In genomic region chr14:21103165-21103709, GRCh38 we compare ENCODE assay signal across 8 cellular contexts. TPM values are rescaled to one million over a fixed set of nuclear protein-coding genes. Genes with fewer than 3 reads are reported as not detected.
DNase-seq lines count a peak whose midpoint lies in the region; TF ChIP-seq lines count a peak whose summit lies in the region.

No MANE protein-coding gene starts in this region.

- H3K36me3 ChIP-seq in fibroblast of lung (ENCODE audit: control insufficient read depth, insufficient read depth, low read length) (no peaks in the 10 kb centered on the region), skeletal muscle tissue (ENCODE audit: control insufficient read depth in 3 of 3, insufficient read depth in 3 of 3, low read length in 3 of 3) (no peaks in the 10 kb centered on the region)

- H3K4me2 ChIP-seq in fibroblast of lung (ENCODE audit: extremely low read depth, insufficient read depth, low read length) = peak overlapping the region; percentile 95

- no peaks in the 10 kb centered on the region for H4K20me1 ChIP-seq in fibroblast of lung (ENCODE audit: control insufficient read depth, extremely low read depth, insufficient read depth, low read length)

- H3K27ac ChIP-seq in fibroblast of lung (ENCODE audit: insufficient read depth, low read length) (peak overlapping the region; percentile 98), skeletal muscle tissue (ENCODE audit: low read depth, low read length) (peak overlapping the region; percentile 98)

- H3K4me1 ChIP-seq in fibroblast of lung (ENCODE audit: control insufficient read depth, extremely low read depth, insufficient read depth, low read length) = peaks cover 17% of the 10 kb centered on the region
- H3K4me1 ChIP-seq in skeletal muscle tissue (ENCODE audit: control insufficient read depth in 3 of 3, insufficient read depth in 3 of 3, low read length in 3 of 3) = peaks cover 36 to 53% (median 43%) of the 10 kb centered on the region in 3 donors

- peak overlapping the region; percentile 25 for H2AFZ ChIP-seq in fibroblast of lung (ENCODE audit: low read length)

- DNase-seq in DMS 273 (lab: John Stamatoyannopoulos, UW; ENCODE audit: unreplicated experiment) (peak; percentile 49), DMS 273 treated with DMSO at 0.1 percent for 48 hours (lab: John Stamatoyannopoulos, UW) (no peak), fibroblast of lung (ENCODE audit: low read depth in 2 of 2) (no peak), UCSD-AML1 (lab: John Stamatoyannopoulos, UW; ENCODE audit: unreplicated experiment) (no peak), NCI-H748 (lab: John Stamatoyannopoulos, UW; ENCODE audit: unreplicated experiment) (no peak), inferior parietal cortex (ENCODE audit: extremely low spot score) (no peak)

- H3K9me3 ChIP-seq in fibroblast of lung (ENCODE audit: control insufficient read depth, insufficient read depth, low read depth, low read length) = no peaks in the 10 kb centered on the region
- no peaks in the 10 kb centered on the region for H3K9me3 ChIP-seq in skeletal muscle tissue (ENCODE audit: control insufficient read depth in 3 of 3, low read length in 3 of 3)

- no peaks in the 10 kb centered on the region for H3K27me3 ChIP-seq in fibroblast of lung (ENCODE audit: control insufficient read depth, insufficient read depth, low read length)
- H3K27me3 ChIP-seq in skeletal muscle tissue (ENCODE audit: control insufficient read depth in 3 of 3, insufficient read depth in 3 of 3, low read length in 3 of 3) = no peaks in the 10 kb centered on the region

- no peaks in the 10 kb centered on the region for H3K79me2 ChIP-seq in fibroblast of lung (ENCODE audit: control insufficient read depth, insufficient read depth, low read length)

- peak overlapping the region; percentile 22 to 80 (median 74) for H3K4me3 ChIP-seq in fibroblast of lung (replicated peaks in 1 of 4; ENCODE audit: control extremely low read depth in 1 of 4, insufficient read depth in 1 of 4, low read depth in 3 of 4, low read length in 4 of 4)
- peak overlapping the region; percentile 75 to 98 (median 88) for H3K4me3 ChIP-seq in skeletal muscle tissue (ENCODE audit: low read length in 3 of 3)

- peak in 1 of 2 donors; percentile 68 for TF ChIP-seq CTCF in fibroblast of lung (conservative IDR thresholded peaks at IDR 0.05 in 1 of 2, IDR thresholded peaks at IDR 0.05 in 1 of 2; ENCODE audit: low read depth in 1 of 2, low read length in 2 of 2)

- H3K9ac ChIP-seq in fibroblast of lung (ENCODE audit: insufficient read depth, low read length) (peak overlapping the region; percentile 99), skeletal muscle tissue (ENCODE audit: low read depth in 1 of 3, low read length in 3 of 3) (peak overlapping the region; percentile 90 to 99 (median 90))

TF ChIP-seq in PFSK-1, 5 proteins besides CTCF, POLR2A, EP300 and RAD21:
- TF ChIP-seq POLR2AphosphoS5 (IDR thresholded peaks at IDR 0.05; ENCODE audit: low read depth, low read length) (no peak), SIN3A (IDR thresholded peaks at IDR 0.05; ENCODE audit: borderline replicate concordance, insufficient read depth, low read length) (no peak), TAF1 (IDR thresholded peaks at IDR 0.05; ENCODE audit: borderline replicate concordance, insufficient read depth, low read length) (peak; percentile 16; the same call in 1 of the 2 replicates), REST (IDR thresholded peaks at IDR 0.05; ENCODE audit: insufficient read depth in 1 of 2, low read depth in 2 of 2, low read length in 2 of 2) (no peak), FOXP2 (optimal IDR thresholded peaks at IDR 0.05; ENCODE audit: borderline replicate concordance, extremely low read depth, extremely low read length, insufficient read depth) (no peak)
TF ChIP-seq in PFSK-1: peak in this region for 1.

RNA-seq across cellular contexts. Expression of gene TMEM253, which starts 2.4 kb away (rescaled TPM):
- polyA plus RNA-seq in PFSK-1 (2012; ENCODE audit: insufficient read length, low read depth) = 0.84 TPM
- total RNA-seq in fibroblast of lung = not detected in 2 replicates
- polyA plus RNA-seq in fibroblast of lung = 0.05 and 0.11 TPM in 2 replicates
- polyA plus RNA-seq in fibroblast of lung (2012) = 0.07 TPM in 1 of 2 replicates, not detected in the other
- not detected in 2 replicates for polyA minus RNA-seq in fibroblast of lung (ENCODE audit: low replicate concordance)
- not detected for total RNA-seq in skeletal muscle tissue

RNA-seq across cellular contexts. Expression of gene ZNF219, which starts 4.8 kb away (rescaled TPM):
- 59.8 TPM for polyA plus RNA-seq in PFSK-1 (2012; ENCODE audit: insufficient read length, low read depth)
- total RNA-seq in fibroblast of lung = 3.9 and 4.6 TPM in 2 replicates
- 2.2 and 2.4 TPM in 2 replicates for polyA plus RNA-seq in fibroblast of lung
- polyA plus RNA-seq in fibroblast of lung (2012) = 3.4 and 5.2 TPM in 2 replicates
- polyA minus RNA-seq in fibroblast of lung (ENCODE audit: low replicate concordance) = 1.1 and 2.3 TPM in 2 replicates
- total RNA-seq in skeletal muscle tissue = 5.2 TPM

RNA-seq across cellular contexts. Expression of gene ARHGEF40, which starts 33.1 kb away (rescaled TPM):
- polyA plus RNA-seq in PFSK-1 (2012; ENCODE audit: insufficient read length, low read depth) = 32.9 TPM
- total RNA-seq in fibroblast of lung = 23.6 and 24.7 TPM in 2 replicates
- polyA plus RNA-seq in fibroblast of lung = 18.2 and 34.6 TPM in 2 replicates
- 16.0 and 24.4 TPM in 2 replicates for polyA plus RNA-seq in fibroblast of lung (2012)
- polyA minus RNA-seq in fibroblast of lung (ENCODE audit: low replicate concordance) = 93.2 and 115 TPM in 2 replicates
- total RNA-seq in skeletal muscle tissue = 32.4 TPM

RNA-seq across cellular contexts. Expression of gene RNASE8, which starts 45.6 kb away (rescaled TPM):
- not detected for polyA plus RNA-seq in PFSK-1 (2012; ENCODE audit: insufficient read length, low read depth)
- total RNA-seq in fibroblast of lung (not detected in 2 replicates), skeletal muscle tissue (not detected)
- polyA plus RNA-seq in fibroblast of lung = not detected in 2 replicates
- not detected in 2 replicates for polyA plus RNA-seq in fibroblast of lung (2012)
- polyA minus RNA-seq in fibroblast of lung (ENCODE audit: low replicate concordance) = not detected in 2 replicates

RNA-seq across cellular contexts. Expression of gene OR5AU1, which starts 52.6 kb away (rescaled TPM):
- not detected for polyA plus RNA-seq in PFSK-1 (2012; ENCODE audit: insufficient read length, low read depth)
- total RNA-seq in fibroblast of lung (not detected in 2 replicates), skeletal muscle tissue (not detected)
- not detected in 2 replicates for polyA plus RNA-seq in fibroblast of lung
- not detected in 2 replicates for polyA plus RNA-seq in fibroblast of lung (2012)
- not detected in 2 replicates for polyA minus RNA-seq in fibroblast of lung (ENCODE audit: low replicate concordance)
